24 cellular contexts compared by ENCODE assay signal in the genomic region with DNA sequence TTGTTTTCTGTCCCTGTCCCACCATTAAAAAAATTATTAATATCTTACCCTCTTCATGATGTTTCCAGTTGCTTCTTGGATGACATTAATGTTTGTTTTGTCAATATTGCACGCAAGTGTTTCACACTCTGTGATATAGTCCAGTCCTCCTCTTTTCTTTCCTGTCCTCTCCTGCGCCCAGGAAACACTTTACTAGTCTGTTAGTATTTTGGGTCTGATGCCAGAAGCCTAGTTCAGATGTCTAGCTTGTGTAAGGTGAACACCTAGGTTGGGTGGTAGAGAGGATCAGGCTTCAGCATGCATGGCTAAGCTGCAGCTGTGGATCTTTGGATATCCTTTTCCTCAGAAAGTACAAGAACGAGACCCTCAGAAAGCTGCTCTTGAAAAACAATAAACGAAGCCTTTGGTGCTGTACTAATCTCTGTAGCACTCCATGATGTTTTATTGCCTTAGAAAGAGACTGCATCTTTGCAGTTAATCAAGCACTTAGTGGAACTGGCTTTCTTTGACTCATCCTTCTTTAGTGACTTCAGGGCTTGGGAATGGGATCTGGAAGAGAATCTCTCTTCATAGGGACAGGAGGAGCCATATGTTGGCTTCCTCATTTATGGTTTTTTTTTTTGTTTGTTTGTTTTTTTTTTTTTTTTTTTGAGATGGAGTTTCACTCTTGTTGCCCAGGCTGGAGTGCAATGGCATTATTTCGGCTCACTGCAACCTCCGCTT.
DNase-seq lines count a peak whose midpoint lies in the region; ATAC-seq and TF ChIP-seq lines count a peak whose summit lies in the region.
"Had no signal": no experiment of that assay in that cellular context is flagged by ENCODE, and none has a peak within 500 bp of the region (broad histone marks: within the 10 kb centered on the region; RNA-seq: fewer than 3 reads in every experiment).

No MANE protein-coding gene starts in this region.

- H3K27ac ChIP-seq in CD4-positive, alpha-beta T cell (ENCODE audit: low read depth, low read length) = no peak overlapping the region
- H3K27ac ChIP-seq: ascending aorta, left lung, testis had no signal

- H3K27me3 ChIP-seq in CD4-positive, alpha-beta T cell (ENCODE audit: control insufficient read depth, insufficient read depth, low read length) = no peaks in the 10 kb centered on the region
- H3K27me3 ChIP-seq: ascending aorta, esophagus muscularis mucosa, left lung, testis had no signal

- peaks cover 35% of the 10 kb centered on the region for H3K36me3 Mint-ChIP-seq in CD4-positive, alpha-beta T cell (ENCODE audit: low read depth)

- H3K27ac Mint-ChIP-seq in CD4-positive, alpha-beta T cell = no peak overlapping the region
- H3K27ac Mint-ChIP-seq: activated CD4-positive, alpha-beta T cell treated with anti-CD3 and anti-CD28 coated beads for 36 hours; activated naive CD8-positive, alpha-beta T cell; endodermal cell; progenitor cell of endocrine pancreas had no signal

- no peaks in the 10 kb centered on the region for H3K9me3 ChIP-seq in CD4-positive, alpha-beta T cell (ENCODE audit: control insufficient read depth, low read length)
- H3K9me3 ChIP-seq: ascending aorta, esophagus muscularis mucosa, left lung, testis had no signal

- no peak for ATAC-seq in CD4-positive, alpha-beta T cell (ENCODE audit: poor library complexity)
- ATAC-seq: activated CD4-positive, alpha-beta T cell treated with anti-CD3 and anti-CD28 coated beads for 36 hours; left lung; stimulated activated naive CD8-positive, alpha-beta T cell treated with anti-CD3 and anti-CD28 coated beads, Interleukin-15, Interleukin-2, amounts not matched to agents 100 U/mL and 50 U/mL, for 24 hours had no signal

- DNase-seq in AG20443 (ENCODE audit: low spot score) (peak; percentile 62), GM04504 (ENCODE audit: low read depth) (peak; percentile 59), RPMI7951 (ENCODE audit: low read depth) (peak; percentile 41), glomerular visceral epithelial cell (ENCODE audit: extremely low spot score) (peak; percentile 10), GM13977 (ENCODE audit: low spot score) (no peak), NCI-H1048 (lab: John Stamatoyannopoulos, UW) (no peak)
- no peak for DNase-seq in CD4-positive, alpha-beta T cell
- DNase-seq in activated naive CD4-positive, alpha-beta T cell treated with Interleukin-2 at 50 U/mL for 16 hours = no peak
- DNase-seq: activated CD4-positive, alpha-beta T cell treated with anti-CD3 and anti-CD28 coated beads for 36 hours; activated T-cell treated with anti-CD3 and anti-CD28 coated beads for 4 hours; endodermal cell; H7; Kasumi-1; left lung; NCI-H1694 treated with DMSO at 0.1 percent for 48 hours; NCI-H345; NCI-H774; stimulated activated naive CD8-positive, alpha-beta T cell treated with anti-CD3 and anti-CD28 coated beads, Interleukin-15, Interleukin-2, amounts not matched to agents 100 U/mL and 50 U/mL, for 24 hours; T-helper 2 cell; testis had no signal

- CTCF ChIA-PET in CD4-positive, alpha-beta T cell (lab: Charles Lee) = interaction anchor here (1.4 kb wide), 1 partner anchor 13 kb away, joined by 4 read pairs; no protein-coding TSS in a partner anchor

- TF ChIP-seq CTCF in GM13977 (IDR thresholded peaks at IDR 0.05; ENCODE audit: extremely low read depth, insufficient read depth, missing control alignments) = no peak
- TF ChIP-seq CTCF in CD4-positive, alpha-beta T cell (IDR thresholded peaks at IDR 0.05) = no peak

- H3K4me1 Mint-ChIP-seq in CD4-positive, alpha-beta T cell (ENCODE audit: low read depth) = peaks cover 7% of the 10 kb centered on the region
- H3K4me1 Mint-ChIP-seq: endodermal cell had no signal

- no peaks in the 10 kb centered on the region for H3K27me3 Mint-ChIP-seq in CD4-positive, alpha-beta T cell
- H3K27me3 Mint-ChIP-seq: activated CD4-positive, alpha-beta T cell treated with anti-CD3 and anti-CD28 coated beads for 36 hours; activated naive CD8-positive, alpha-beta T cell; progenitor cell of endocrine pancreas had no signal

- H3K4me3 Mint-ChIP-seq in CD4-positive, alpha-beta T cell = no peak overlapping the region
- H3K4me3 Mint-ChIP-seq: activated CD4-positive, alpha-beta T cell treated with anti-CD3 and anti-CD28 coated beads for 36 hours; activated naive CD8-positive, alpha-beta T cell; endodermal cell had no signal

- in situ Hi-C loops in GM13977 (cut with MboI; ENCODE audit: low pct_unique_long_range_greater_than_20kb, low sequenced_read_pairs, unreplicated experiment) = no loop called here

- POLR2A ChIA-PET in CD4-positive, alpha-beta T cell (lab: Charles Lee) = no interaction called here

- H3K9me3 Mint-ChIP-seq in CD4-positive, alpha-beta T cell = no peaks in the 10 kb centered on the region
- H3K9me3 Mint-ChIP-seq: endodermal cell had no signal

- intact Hi-C loops in CD4-positive, alpha-beta T cell (cut with DNase I, micrococcal nuclease) = no loop called here

Comparison
In these comparisons a context has a peak if more than half of its experiments do, and no peak if none do; other contexts are left out.
1. DNase-seq: peak in AG20443 (single experiment), GM04504 (single experiment), RPMI7951 (single experiment) and glomerular visceral epithelial cell (single experiment); none in GM13977 (single experiment), CD4-positive, alpha-beta T cell (0 of 10), NCI-H1048 (single experiment) and activated naive CD4-positive, alpha-beta T cell treated with Interleukin-2 at 50 U/mL for 16 hours (single experiment).